Comparison of ENCODE assay signal across 8 cellular contexts in genomic region chr19:16062789-16063188, GRCh38. TPM values are rescaled to one million over a fixed set of nuclear protein-coding genes. Genes with fewer than 3 reads are reported as not detected.
A peak's percentile ranks its signal among the peaks of the same experiment; 100 is the strongest.
DNase-seq lines count a peak whose midpoint lies in the region; ATAC-seq, FAIRE-seq and TF ChIP-seq lines count a peak whose summit lies in the region.

No MANE protein-coding gene starts in this region.

- H3K4me1 ChIP-seq in BE2C (no peaks in the 10 kb centered on the region), HCT116 (ENCODE audit: control insufficient read depth in 1 of 2, insufficient read depth in 2 of 2, low read length in 2 of 2) (peaks cover 0 to 34% of the 10 kb centered on the region in 2 experiments; a peak in 3 of 4 replicates), adrenal gland (replicated peaks in 1 of 2) (peaks cover 0 to 7% of the 10 kb centered on the region in 2 donors), keratinocyte (ENCODE audit: control insufficient read depth, extremely low read depth, insufficient read depth, low read length) (peaks cover 12% of the 10 kb centered on the region)

- no peak overlapping the region for H3K27ac ChIP-seq in HCT116 (ENCODE audit: low read depth, low read length)
- no peak overlapping the region for H3K27ac ChIP-seq in adrenal gland
- no peak overlapping the region for H3K27ac ChIP-seq in keratinocyte (ENCODE audit: control insufficient read depth, insufficient read depth, low read length)

- H3K9me3 ChIP-seq in BE2C (no peaks in the 10 kb centered on the region), HCT116 (ENCODE audit: control insufficient read depth in 1 of 2, insufficient read depth in 1 of 2, low read depth in 1 of 2, low read length in 2 of 2) (peaks cover 0 to 8% of the 10 kb centered on the region in 2 experiments; a peak in 1 of 4 replicates), adrenal gland (replicated peaks in 1 of 3) (no peaks in the 10 kb centered on the region), keratinocyte (ENCODE audit: control insufficient read depth, low read depth, low read length) (no peaks in the 10 kb centered on the region)

- whole genome bisulfite sequencing in adrenal gland, 4 donors: 61 to 85% (median 72%) methylated on average over 2 of the region's 2 CpGs

- peaks cover 11% of the 10 kb centered on the region for H3K79me2 ChIP-seq in HCT116 (ENCODE audit: insufficient read depth, low read length)
- peaks cover 7% of the 10 kb centered on the region for H3K79me2 ChIP-seq in keratinocyte (ENCODE audit: control insufficient read depth, insufficient read depth, low read length)

- H3K9ac ChIP-seq in HCT116 (ENCODE audit: low read length): no peak overlapping the region
- H3K9ac ChIP-seq in keratinocyte (ENCODE audit: control insufficient read depth, extremely low read depth, insufficient read depth, low read length): no peak overlapping the region

- TF ChIP-seq RAD21 in HCT116 (IDR thresholded peaks at IDR 0.05; ENCODE audit: low read depth): no peak

- RAD21 ChIA-PET in HCT116 (lab: Charles Lee; ENCODE audit: low non-redundant PET in 1 of 2, low total read pairs in 2 of 2, uncharacterized antibody in 2 of 2, unreplicated experiment in 2 of 2): no interaction called here

- FAIRE-seq in keratinocyte (lab: Jason Lieb, UNC): peak; percentile 89

- H3K4me2 ChIP-seq in HCT116 (ENCODE audit: low read length) (no peak overlapping the region), keratinocyte (ENCODE audit: control insufficient read depth, extremely low read depth, insufficient read depth, low read depth, low read length) (no peak overlapping the region)

- H3K27me3 ChIP-seq in BE2C (no peaks in the 10 kb centered on the region), HCT116 (ENCODE audit: insufficient read depth, low read length) (no peaks in the 10 kb centered on the region), adrenal gland (no peaks in the 10 kb centered on the region), keratinocyte (ENCODE audit: control insufficient read depth, extremely low read depth, insufficient read depth, low read length) (no peaks in the 10 kb centered on the region)

- ATAC-seq in HCT116 (no peak; the same call in 1 of the 2 replicates), HG03097 (IDR thresholded peaks at IDR 0.05; ENCODE audit: low FRiP score, unreplicated experiment) (no peak), HG02981 (IDR thresholded peaks at IDR 0.05; ENCODE audit: unreplicated experiment) (no peak)

- H4K20me1 ChIP-seq in HCT116 (ENCODE audit: insufficient read depth) (no peaks in the 10 kb centered on the region), keratinocyte (ENCODE audit: control insufficient read depth, extremely low read depth, insufficient read depth, low read length) (no peaks in the 10 kb centered on the region)

- no peaks in the 10 kb centered on the region for H3K9me2 ChIP-seq in HCT116 (ENCODE audit: insufficient read depth)

- TF ChIP-seq CTCF in BE2C (IDR thresholded peaks at IDR 0.05; ENCODE audit: low read depth, low read length) (peak; percentile 98), HCT116 (IDR thresholded peaks at IDR 0.05 in 2 of 3, conservative IDR thresholded peaks at IDR 0.05 in 1 of 3; ENCODE audit: borderline replicate concordance in 1 of 3, insufficient read depth in 1 of 3, low read depth in 2 of 3, low read length in 2 of 3) (peak in 2 of 3 experiments; percentile 94 to 98; a peak in 4 of 6 replicates), adrenal gland (IDR thresholded peaks at IDR 0.05) (peak; percentile 63 to 87 (median 78)), keratinocyte (optimal IDR thresholded peaks at IDR 0.05 in 1 of 3, IDR thresholded peaks at IDR 0.05 in 1 of 3, conservative IDR thresholded peaks at IDR 0.05 in 1 of 3; ENCODE audit: extremely low read depth in 1 of 3, insufficient read depth in 2 of 3, low read length in 3 of 3) (peak; percentile 87 to 98 (median 95))

- intact Hi-C loops in HCT116 (cut with micrococcal nuclease) (no loop called here), adrenal gland (cut with DNase I) (no loop called here)

- H2AFZ ChIP-seq in HCT116 (ENCODE audit: low read depth, low read length, poor library complexity, severe bottlenecking): no peak overlapping the region
- no peak overlapping the region for H2AFZ ChIP-seq in keratinocyte (ENCODE audit: control insufficient read depth, low read length)

- TF ChIP-seq POLR2A in HCT116 (IDR thresholded peaks at IDR 0.05; ENCODE audit: borderline replicate concordance, extremely low read depth, insufficient read depth, insufficient read length) (no peak), adrenal gland (IDR thresholded peaks at IDR 0.05) (no peak)

- CTCF ChIA-PET in HCT116 (lab: Charles Lee): interaction anchor here (0.6 to 2.5 kb wide), 4 partner anchors 9 to 21 kb away, joined by 3 to 10 read pairs (median 7); no protein-coding TSS in a partner anchor

- DNase-seq in BE2C (peak; percentile 70), HCT116 (ENCODE audit: low read depth, low spot score) (no peak), T follicular helper cell (ENCODE audit: low read depth) (peak; percentile 56), adrenal gland (peak in 3 of 7 donors; percentile 62 to 76 (median 70)), keratinocyte (ENCODE audit: low read depth, low spot score) (no peak)
- peak; percentile 53 for DNase-seq in stimulated activated CD8-positive, alpha-beta memory T cell treated with anti-CD3 and anti-CD28 coated beads, Interleukin-12 subunit alpha, Interleukin-12 subunit beta, amount 100 ng/mL, for 1 hour (ENCODE audit: low read depth)

- dilution Hi-C loops in keratinocyte (cut with MboI; ENCODE audit: extremely low pct_ligation_motif_present, low sequenced_read_pairs): no loop called here

- POLR2A ChIA-PET in HCT116 (lab: Charles Lee): interaction anchor here (0.7 kb wide), 1 partner anchor 11 kb away, joined by 3 read pairs; no protein-coding TSS in a partner anchor

- BruUV-seq in HCT116 (replicated peaks; lab: Mats Ljungman, UMichigan): no TSS peak

- no peak overlapping the region for H3K4me3 ChIP-seq in BE2C (ENCODE audit: low read depth, low read length)
- H3K4me3 ChIP-seq in HCT116 (replicated peaks in 1 of 2; ENCODE audit: low read depth in 1 of 2, low read length in 2 of 2): no peak overlapping the region
- H3K4me3 ChIP-seq in adrenal gland: no peak overlapping the region
- H3K4me3 ChIP-seq in keratinocyte (ENCODE audit: control insufficient read depth in 2 of 3, extremely low read depth in 1 of 3, insufficient read depth in 2 of 3, low read depth in 1 of 3, low read length in 3 of 3): no peak overlapping the region

- no peaks in the 10 kb centered on the region for H3K9me1 ChIP-seq in keratinocyte (ENCODE audit: control insufficient read depth, extremely low read depth, insufficient read depth, low read length)

- no peaks in the 10 kb centered on the region for H3K36me3 ChIP-seq in BE2C
- H3K36me3 ChIP-seq in HCT116 (ENCODE audit: control insufficient read depth in 1 of 2, insufficient read depth in 2 of 2, low read length in 2 of 2): no peaks in the 10 kb centered on the region
- H3K36me3 ChIP-seq in adrenal gland (replicated peaks in 1 of 2): no peaks in the 10 kb centered on the region
- H3K36me3 ChIP-seq in keratinocyte (ENCODE audit: control insufficient read depth in 2 of 2, extremely low read depth in 1 of 2, insufficient read depth in 2 of 2, low read length in 2 of 2): no peaks in the 10 kb centered on the region

TF ChIP-seq in HCT116, 20 proteins besides CTCF, POLR2A, EP300 and RAD21 (continues in another document):
- TF ChIP-seq POLR2AphosphoS5 (IDR thresholded peaks at IDR 0.05; ENCODE audit: low read depth, low read length): no peak
- TF ChIP-seq, protein P1, sequence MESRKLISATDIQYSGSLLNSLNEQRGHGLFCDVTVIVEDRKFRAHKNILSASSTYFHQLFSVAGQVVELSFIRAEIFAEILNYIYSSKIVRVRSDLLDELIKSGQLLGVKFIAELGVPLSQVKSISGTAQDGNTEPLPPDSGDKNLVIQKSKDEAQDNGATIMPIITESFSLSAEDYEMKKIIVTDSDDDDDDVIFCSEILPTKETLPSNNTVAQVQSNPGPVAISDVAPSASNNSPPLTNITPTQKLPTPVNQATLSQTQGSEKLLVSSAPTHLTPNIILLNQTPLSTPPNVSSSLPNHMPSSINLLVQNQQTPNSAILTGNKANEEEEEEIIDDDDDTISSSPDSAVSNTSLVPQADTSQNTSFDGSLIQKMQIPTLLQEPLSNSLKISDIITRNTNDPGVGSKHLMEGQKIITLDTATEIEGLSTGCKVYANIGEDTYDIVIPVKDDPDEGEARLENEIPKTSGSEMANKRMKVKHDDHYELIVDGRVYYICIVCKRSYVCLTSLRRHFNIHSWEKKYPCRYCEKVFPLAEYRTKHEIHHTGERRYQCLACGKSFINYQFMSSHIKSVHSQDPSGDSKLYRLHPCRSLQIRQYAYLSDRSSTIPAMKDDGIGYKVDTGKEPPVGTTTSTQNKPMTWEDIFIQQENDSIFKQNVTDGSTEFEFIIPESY (IDR thresholded peaks at IDR 0.05; ENCODE audit: extremely low read depth, insufficient replicate concordance, low read length): no peak
- TF ChIP-seq EZH2phosphoT487 (IDR thresholded peaks at IDR 0.05; ENCODE audit: borderline replicate concordance): no peak

RNA-seq across cellular contexts. Expression of gene TPM4, which starts 13.5 kb away (rescaled TPM):
- polyA plus RNA-seq in BE2C (2012; ENCODE audit: insufficient read depth, insufficient read length, low read depth): 144 TPM
- total RNA-seq in HCT116 (2021; ENCODE audit: unreplicated experiment) (275 TPM), adrenal gland (100 to 1,000 TPM; 145 to 294 (median 193) TPM)
- polyA plus RNA-seq in HCT116 (2012): 230 and 283 TPM in 2 replicates
- polyA plus RNA-seq in adrenal gland (100 to 1,000 TPM; 195 to 290 (median 290) TPM), keratinocyte (489 to 646 TPM (median 581 TPM) in 3 replicates)
- 905 TPM for polyA plus RNA-seq in keratinocyte (2011; ENCODE audit: low read depth)
- polyA plus RNA-seq in keratinocyte (2011; cell fraction: cytosol; rRNA removed): 586 and 787 TPM in 2 replicates
- 358 and 397 TPM in 2 replicates for polyA plus RNA-seq in keratinocyte (2011; cell fraction: nucleus; rRNA removed)
- 305 and 592 TPM in 2 replicates for polyA plus RNA-seq in keratinocyte (2012; ENCODE audit: low replicate concordance)
- 93.6 to 294 TPM (median 216 TPM) in 3 replicates for polyA minus RNA-seq in keratinocyte
- polyA minus RNA-seq in keratinocyte (2011; cell fraction: cytosol; rRNA and poly(A)+ RNA removed): 587 TPM
- 114 and 189 TPM in 2 replicates for polyA minus RNA-seq in keratinocyte (2011; cell fraction: nucleus; rRNA and poly(A)+ RNA removed)

RNA-seq across cellular contexts. Expression of gene RAB8A, which starts 48.9 kb away (rescaled TPM):
- 101 TPM for polyA plus RNA-seq in BE2C (2012; ENCODE audit: insufficient read depth, insufficient read length, low read depth)
- total RNA-seq in HCT116 (2021; ENCODE audit: unreplicated experiment): 116 TPM
- polyA plus RNA-seq in HCT116 (2012): 100 and 111 TPM in 2 replicates
- total RNA-seq in adrenal gland: 100 to 1,000 TPM in 1 of 8 donors, 10 to 100 TPM in 7; 52.8 to 118 (median 72.2) TPM
- polyA plus RNA-seq in adrenal gland: 100 to 1,000 TPM in 1 of 3 donors, 10 to 100 TPM in 2; 32.0 to 143 (median 34.8) TPM
- 64.4 to 116 TPM (median 95.1 TPM) in 3 replicates for polyA plus RNA-seq in keratinocyte
- 127 TPM for polyA plus RNA-seq in keratinocyte (2011; ENCODE audit: low read depth)
- 60.3 and 65.6 TPM in 2 replicates for polyA plus RNA-seq in keratinocyte (2011; cell fraction: cytosol; rRNA removed)
- 44.1 and 44.4 TPM in 2 replicates for polyA plus RNA-seq in keratinocyte (2011; cell fraction: nucleus; rRNA removed)
- 41.8 and 125 TPM in 2 replicates for polyA plus RNA-seq in keratinocyte (2012; ENCODE audit: low replicate concordance)
- polyA minus RNA-seq in keratinocyte: 73.1 to 162 TPM (median 128 TPM) in 3 replicates
- polyA minus RNA-seq in keratinocyte (2011; cell fraction: cytosol; rRNA and poly(A)+ RNA removed): 99.2 TPM
- 27.9 and 71.5 TPM in 2 replicates for polyA minus RNA-seq in keratinocyte (2011; cell fraction: nucleus; rRNA and poly(A)+ RNA removed)

Comparison
In these comparisons a context has a peak if more than half of its experiments do, and no peak if none do; other contexts are left out.
1. DNase-seq: peak in BE2C (single experiment), T follicular helper cell (single experiment) and stimulated activated CD8-positive, alpha-beta memory T cell treated with anti-CD3 and anti-CD28 coated beads, Interleukin-12 subunit alpha, Interleukin-12 subunit beta, amount 100 ng/mL, for 1 hour (single experiment); none in HCT116 (single experiment) and keratinocyte (single experiment).
2. Peak in every context shown above with its lines, with median percentiles within 50 percentile points of each other: CTCF ChIP-seq.